1 cellular context compared by ENCODE assay signal in genomic region chr1:204450461-204451257, GRCh38.
TF ChIP-seq lines count a peak whose summit lies in the region.

No MANE protein-coding gene starts in this region.

TF ChIP-seq in HCT116, 20 proteins besides CTCF, POLR2A, EP300 and RAD21 (continued from another document):
- no peak for TF ChIP-seq EZH2phosphoT487 (IDR thresholded peaks at IDR 0.05; ENCODE audit: borderline replicate concordance)
- TF ChIP-seq, protein P1, sequence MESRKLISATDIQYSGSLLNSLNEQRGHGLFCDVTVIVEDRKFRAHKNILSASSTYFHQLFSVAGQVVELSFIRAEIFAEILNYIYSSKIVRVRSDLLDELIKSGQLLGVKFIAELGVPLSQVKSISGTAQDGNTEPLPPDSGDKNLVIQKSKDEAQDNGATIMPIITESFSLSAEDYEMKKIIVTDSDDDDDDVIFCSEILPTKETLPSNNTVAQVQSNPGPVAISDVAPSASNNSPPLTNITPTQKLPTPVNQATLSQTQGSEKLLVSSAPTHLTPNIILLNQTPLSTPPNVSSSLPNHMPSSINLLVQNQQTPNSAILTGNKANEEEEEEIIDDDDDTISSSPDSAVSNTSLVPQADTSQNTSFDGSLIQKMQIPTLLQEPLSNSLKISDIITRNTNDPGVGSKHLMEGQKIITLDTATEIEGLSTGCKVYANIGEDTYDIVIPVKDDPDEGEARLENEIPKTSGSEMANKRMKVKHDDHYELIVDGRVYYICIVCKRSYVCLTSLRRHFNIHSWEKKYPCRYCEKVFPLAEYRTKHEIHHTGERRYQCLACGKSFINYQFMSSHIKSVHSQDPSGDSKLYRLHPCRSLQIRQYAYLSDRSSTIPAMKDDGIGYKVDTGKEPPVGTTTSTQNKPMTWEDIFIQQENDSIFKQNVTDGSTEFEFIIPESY (IDR thresholded peaks at IDR 0.05; ENCODE audit: extremely low read depth, insufficient replicate concordance, low read length) = no peak
- no peak for TF ChIP-seq SIN3A (IDR thresholded peaks at IDR 0.05; ENCODE audit: low read depth)
- no peak for TF ChIP-seq FOSL1 (IDR thresholded peaks at IDR 0.05; ENCODE audit: low read depth)
TF ChIP-seq in HCT116: peak in this region for 1.
